ENCODE assay signal across 17 cellular contexts in genomic region chr2:12126325-12126724, GRCh38.
A peak's percentile ranks its signal among the peaks of the same experiment; 100 is the strongest.
DNase-seq lines count a peak whose midpoint lies in the region; ATAC-seq and TF ChIP-seq lines count a peak whose summit lies in the region.
"Had no signal": no experiment of that assay in that cellular context is flagged by ENCODE, and none has a peak within 500 bp of the region (broad histone marks: within the 10 kb centered on the region; RNA-seq: fewer than 3 reads in every experiment).

No MANE protein-coding gene starts in this region.

- H3K4me2 ChIP-seq in H9 (ENCODE audit: insufficient read depth, insufficient read length, low read length) = no peak overlapping the region

- H3K4me3 Mint-ChIP-seq in CD8-positive, alpha-beta T cell = no peak overlapping the region
- H3K4me3 Mint-ChIP-seq in H9 (no peak overlapping the region), WTC11 (no peak overlapping the region)

- no peak overlapping the region for H2BK5ac ChIP-seq in H9 (ENCODE audit: insufficient read length, low read length)

- no peak overlapping the region for H3K4me3 ChIP-seq in CD8-positive, alpha-beta T cell (ENCODE audit: low read depth, low read length)

- WGBS in H9 (ENCODE audit: extremely low coverage, insufficient read length, low lambda C conversion rate) = no CpG with 5 or more reads among the region's 3 CpGs

- no peaks in the 10 kb centered on the region for H3K27me3 Mint-ChIP-seq in CD8-positive, alpha-beta T cell (ENCODE audit: low read depth)
- no peaks in the 10 kb centered on the region for H3K27me3 Mint-ChIP-seq in H9 (ENCODE audit: low read depth)
- H3K27me3 Mint-ChIP-seq in WTC11 (ENCODE audit: low read depth) = no peaks in the 10 kb centered on the region; the same call in 1 of the 2 replicates

- H3K23ac ChIP-seq in H9 (ENCODE audit: insufficient read length, low read depth, low read length) = no peak overlapping the region

- H3K27ac Mint-ChIP-seq in CD8-positive, alpha-beta T cell = peak overlapping the region; percentile 42
- H3K27ac Mint-ChIP-seq in H9 (no peak overlapping the region), WTC11 (no peak overlapping the region)

- no peak for TF ChIP-seq CTCF in CD8-positive, alpha-beta T cell (IDR thresholded peaks at IDR 0.05)
- TF ChIP-seq CTCF in H9 (conservative IDR thresholded peaks at IDR 0.05) (peak; percentile 18; the same call in 1 of the 3 replicates), WTC11 (IDR thresholded peaks at IDR 0.05) (no peak), foreskin keratinocyte (conservative IDR thresholded peaks at IDR 0.05) (peak; percentile 9)

- H3K9ac ChIP-seq in H9 (ENCODE audit: extremely low read depth, insufficient read length, low read length) = no peak overlapping the region

- no peak overlapping the region for H2BK20ac ChIP-seq in H9 (ENCODE audit: low read depth, low read length, poor library complexity, severe bottlenecking)

- H3K56ac ChIP-seq in H9 (ENCODE audit: insufficient read length, low read depth, low read length) = no peak overlapping the region

- H2BK15ac ChIP-seq in H9 (ENCODE audit: low read depth, low read length) = no peak overlapping the region

- no peaks in the 10 kb centered on the region for H3K9me3 Mint-ChIP-seq in CD8-positive, alpha-beta T cell
- H3K9me3 Mint-ChIP-seq in H9 (no peaks in the 10 kb centered on the region), WTC11 (peaks cover 8% of the 10 kb centered on the region)

- no peaks in the 10 kb centered on the region for H3K36me3 Mint-ChIP-seq in CD8-positive, alpha-beta T cell
- H3K36me3 Mint-ChIP-seq in H9 (ENCODE audit: insufficient read depth in 1 of 3, low read depth in 3 of 3) = no peaks in the 10 kb centered on the region
- H3K36me3 Mint-ChIP-seq in WTC11 = no peaks in the 10 kb centered on the region

- no peaks in the 10 kb centered on the region for H3K27me3 ChIP-seq in CD8-positive, alpha-beta T cell (ENCODE audit: insufficient read depth, low read length)
- no peaks in the 10 kb centered on the region for H3K27me3 ChIP-seq in H9 (ENCODE audit: insufficient read depth, low read length)
- H3K27me3 ChIP-seq in foreskin keratinocyte = peaks cover 50% of the 10 kb centered on the region

- CTCF ChIA-PET in CD8-positive, alpha-beta T cell (lab: Charles Lee) = interaction anchor here (1.1 to 1.3 kb wide), 2 partner anchors 69 to 81 kb away, joined by 3 to 5 read pairs; no protein-coding TSS in a partner anchor
- CTCF ChIA-PET in WTC11 (lab: Charles Lee) = interaction anchor here (1.3 kb wide), 1 partner anchor 263 kb away, joined by 3 read pairs; no protein-coding TSS in a partner anchor

- intact Hi-C loops in CD8-positive, alpha-beta T cell (cut with DNase I, micrococcal nuclease) = loop anchor here in 1 of 2 experiments (5.0 to 10.0 kb wide), 2 partner anchors 48 to 591 kb away; partner anchors contain the start of gene TRIB2

- H4K8ac ChIP-seq in H9 (replicated peaks; ENCODE audit: insufficient read length, low read depth, low read length) = no peak overlapping the region

- POLR2A ChIA-PET in CD8-positive, alpha-beta T cell (lab: Charles Lee) = interaction anchor here (1.0 to 1.2 kb wide), 3 partner anchors 9 to 330 kb away, joined by 3 to 4 read pairs (median 3); no protein-coding TSS in a partner anchor
- POLR2A ChIA-PET in WTC11 (lab: Charles Lee) = no interaction called here

- no peak for DNase-seq in CD8-positive, alpha-beta T cell
- DNase-seq in H9 (no peak), WTC11 (ENCODE audit: low spot score) (no peak), foreskin keratinocyte (no peak), NCI-H1105 treated with DMSO at 0.1 percent for 48 hours (lab: John Stamatoyannopoulos, UW) (no peak), cerebellum (ENCODE audit: low spot score) (no peak)
- DNase-seq: ACHN, AML-193, Calu3, H7, IMR-90, Kasumi-1, NCI-H2029 treated with DMSO at 0.1 percent for 48 hours, NCI-H510A treated with DMSO at 0.1 percent for 48 hours, NCI-H82, SHP77 had no signal

- H3K79me2 ChIP-seq in H9 (ENCODE audit: insufficient read depth, low read length) = no peaks in the 10 kb centered on the region

- H2AK5ac ChIP-seq in H9 (ENCODE audit: insufficient read length, low read length) = no peak overlapping the region

- H4K91ac ChIP-seq in H9 (ENCODE audit: insufficient read length, low read depth, low read length) = no peak overlapping the region

- no peak overlapping the region for H3T11ph ChIP-seq in H9 (ENCODE audit: low read length)

- no peak overlapping the region for H3K27ac ChIP-seq in CD8-positive, alpha-beta T cell (ENCODE audit: low read depth, low read length)
- H3K27ac ChIP-seq in H9 (ENCODE audit: insufficient read length, low read depth, low read length) (no peak overlapping the region), foreskin keratinocyte (no peak overlapping the region)

- no peaks in the 10 kb centered on the region for H3K9me3 ChIP-seq in CD8-positive, alpha-beta T cell (ENCODE audit: low read length)
- H3K9me3 ChIP-seq in H9 (ENCODE audit: control insufficient read depth, low read depth, low read length) = no peaks in the 10 kb centered on the region

- no peaks in the 10 kb centered on the region for H3K36me3 ChIP-seq in CD8-positive, alpha-beta T cell (ENCODE audit: insufficient read depth, low read length)

- H3K4me1 Mint-ChIP-seq in CD8-positive, alpha-beta T cell (ENCODE audit: low read depth) = no peaks in the 10 kb centered on the region
- H3K4me1 Mint-ChIP-seq in H9 = no peaks in the 10 kb centered on the region
- H3K4me1 Mint-ChIP-seq in WTC11 = peaks cover 7% of the 10 kb centered on the region

- no peak for ATAC-seq in CD8-positive, alpha-beta T cell
- ATAC-seq in WTC11 (peak; percentile 41; the same call in 1 of the 2 replicates), foreskin keratinocyte (no peak), HG02642 (IDR thresholded peaks at IDR 0.05; ENCODE audit: poor library complexity, unreplicated experiment) (no peak)

- no peak overlapping the region for H3K4ac ChIP-seq in H9 (ENCODE audit: low read depth, low read length)

- no peak overlapping the region for H4K5ac ChIP-seq in H9 (ENCODE audit: insufficient read length, low read depth, low read length)

- H2BK120ac ChIP-seq in H9 (ENCODE audit: low read depth, low read length, poor library complexity, severe bottlenecking) = no peak overlapping the region

- H2BK12ac ChIP-seq in H9 (ENCODE audit: insufficient read length, low read depth, low read length) = no peak overlapping the region

- H3K18ac ChIP-seq in H9 (ENCODE audit: insufficient read length, low read depth, low read length) = no peak overlapping the region

- no peak overlapping the region for H3K14ac ChIP-seq in H9 (ENCODE audit: insufficient read depth, low read length)

- no peak overlapping the region for H2AFZ ChIP-seq in H9 (ENCODE audit: low read length)

- H4K20me1 ChIP-seq in H9 (ENCODE audit: control insufficient read depth, insufficient read depth, insufficient read length) = peaks cover 2% of the 10 kb centered on the region

- H3K4me1 ChIP-seq in CD8-positive, alpha-beta T cell (ENCODE audit: insufficient read depth, low read length) = peaks cover 52% of the 10 kb centered on the region
- H3K4me1 ChIP-seq in H9 (ENCODE audit: insufficient read depth, low read length) = no peaks in the 10 kb centered on the region
- no peaks in the 10 kb centered on the region for H3K4me1 ChIP-seq in foreskin keratinocyte

- H3K23me2 ChIP-seq in H9 (ENCODE audit: insufficient read length, low read depth, low read length, poor library complexity, severe bottlenecking) = no peaks in the 10 kb centered on the region

- no peaks in the 10 kb centered on the region for H3K79me1 ChIP-seq in H9 (ENCODE audit: insufficient read depth, low read depth, low read length, poor library complexity, severe bottlenecking)

TF ChIP-seq in WTC11, 78 proteins besides CTCF, POLR2A, EP300 and RAD21 (continues in another document):
- TF ChIP-seq ZNF121 (CRISPR knock-in tag; IDR thresholded peaks at IDR 0.05) (no peak), E2F4 (CRISPR knock-in tag; IDR thresholded peaks at IDR 0.05; ENCODE audit: borderline replicate concordance, low read depth) (no peak), HMGA2 (CRISPR knock-in tag; IDR thresholded peaks at IDR 0.05) (no peak), ZNF281 (CRISPR knock-in tag; IDR thresholded peaks at IDR 0.05) (no peak)

Comparison
In these comparisons a context has a peak if more than half of its experiments do, and no peak if none do; other contexts are left out.
1. CTCF ChIP-seq: peak in H9 (single experiment) and foreskin keratinocyte (single experiment); none in CD8-positive, alpha-beta T cell (single experiment) and WTC11 (single experiment).